ENCODE assay signal across 8 cellular contexts in the genomic region with DNA sequence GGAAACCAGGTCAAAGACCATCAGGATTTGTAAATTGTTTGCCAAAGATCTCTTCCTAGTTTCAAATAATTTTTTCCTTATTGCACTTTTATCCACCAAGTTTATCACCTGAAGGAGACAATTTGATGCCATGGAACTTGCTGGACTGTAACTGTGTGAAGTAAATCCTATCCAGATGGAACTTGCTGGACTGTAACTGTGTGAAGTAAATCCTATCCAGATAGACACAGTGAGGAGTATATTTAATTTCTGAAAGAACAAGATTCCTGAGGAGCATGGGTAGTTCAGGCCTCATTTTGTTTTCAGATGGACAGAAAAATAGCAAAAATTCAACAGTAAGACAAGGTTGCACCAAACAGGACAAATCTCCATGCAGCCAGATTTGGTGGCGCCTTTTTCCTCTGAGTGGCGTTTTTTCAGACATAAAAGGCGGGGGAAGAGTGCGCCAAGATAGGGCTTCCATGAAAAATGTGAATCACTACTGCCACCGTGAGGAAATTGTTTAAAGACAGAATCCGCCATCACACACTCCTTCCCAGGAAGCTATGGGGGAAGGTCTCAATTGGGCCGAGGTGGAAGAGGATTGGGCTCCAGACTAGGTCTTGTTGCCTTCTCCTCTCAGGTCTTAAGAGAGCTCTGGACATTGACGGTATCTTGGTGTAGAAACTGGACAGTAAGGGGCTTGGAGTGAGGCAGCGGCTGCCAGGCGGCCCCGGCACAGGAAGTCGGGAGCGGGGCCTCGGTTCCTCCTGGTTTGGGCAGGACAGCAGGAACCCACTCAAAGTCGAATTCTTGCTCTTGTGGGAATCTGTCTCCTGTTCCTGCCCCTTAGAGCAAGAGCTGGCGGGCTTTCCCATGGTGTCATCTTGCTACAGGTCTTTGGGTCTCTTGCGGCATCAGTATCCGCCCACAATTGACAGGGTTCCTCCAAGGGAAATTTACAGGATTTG.
A peak's percentile ranks its signal among the peaks of the same experiment; 100 is the strongest.
DNase-seq lines count a peak whose midpoint lies in the region; ATAC-seq and TF ChIP-seq lines count a peak whose summit lies in the region.

No MANE protein-coding gene starts in this region.

- ATAC-seq in GM19395 (IDR thresholded peaks at IDR 0.05; ENCODE audit: unreplicated experiment) (peak; percentile 70), HG02884 (IDR thresholded peaks at IDR 0.05; ENCODE audit: unreplicated experiment) (no peak)

- TF ChIP-seq POLR2A in Peyer's patch (IDR thresholded peaks at IDR 0.05): no peak
- TF ChIP-seq POLR2A in testis (IDR thresholded peaks at IDR 0.05): no peak

- TF ChIP-seq CTCF in Peyer's patch (IDR thresholded peaks at IDR 0.05) (peak in 2 of 6 experiments; percentile 17 to 66), testis (IDR thresholded peaks at IDR 0.05) (no peak)

- DNase-seq in A172 (ENCODE audit: low spot score): peak; percentile 52
- peak in 2 of 3 donors; percentile 72 to 89 for DNase-seq in Peyer's patch
- DNase-seq in iris pigment epithelial cell (ENCODE audit: low read depth): peak; percentile 55
- DNase-seq in testis: no peak
- DNase-seq in pons (ENCODE audit: low spot score): no peak
- DNase-seq in T-helper 2 cell treated with Interferon-gamma antibody and Interleukin-4, amounts not matched to agents 5 μg/mL and 100 μg/mL, for 36 hours (ENCODE audit: low spot score): no peak

- no peaks in the 10 kb centered on the region for H3K9me3 Mint-ChIP-seq in T-helper 2 cell treated with Interferon-gamma antibody and Interleukin-4, amounts not matched to agents 5 μg/mL and 100 μg/mL, for 36 hours

- H3K27me3 Mint-ChIP-seq in T-helper 2 cell treated with Interferon-gamma antibody and Interleukin-4, amounts not matched to agents 5 μg/mL and 100 μg/mL, for 36 hours (ENCODE audit: low read depth): no peaks in the 10 kb centered on the region

- H3K4me3 ChIP-seq in Peyer's patch: peak overlapping the region in 2 of 4 donors; percentile 44 to 64
- no peak overlapping the region for H3K4me3 ChIP-seq in testis

- no peaks in the 10 kb centered on the region for H3K36me3 ChIP-seq in Peyer's patch
- no peaks in the 10 kb centered on the region for H3K36me3 ChIP-seq in testis (ENCODE audit: low read depth, missing control alignments)

- 81 to 82% methylated on average over 10 to 18 of the region's 18 CpGs for WGBS in testis, 2 donors

- no peaks in the 10 kb centered on the region for H3K27me3 ChIP-seq in Peyer's patch
- no peaks in the 10 kb centered on the region for H3K27me3 ChIP-seq in testis

- H3K4me1 Mint-ChIP-seq in T-helper 2 cell treated with Interferon-gamma antibody and Interleukin-4, amounts not matched to agents 5 μg/mL and 100 μg/mL, for 36 hours (ENCODE audit: low read depth): no peaks in the 10 kb centered on the region

- no peak overlapping the region for H3K4me3 Mint-ChIP-seq in T-helper 2 cell treated with Interferon-gamma antibody and Interleukin-4, amounts not matched to agents 5 μg/mL and 100 μg/mL, for 36 hours

- H3K27ac ChIP-seq in Peyer's patch (peak overlapping the region in 2 of 4 donors; percentile 61 to 71), testis (no peak overlapping the region)

- no peaks in the 10 kb centered on the region for H3K9me3 ChIP-seq in Peyer's patch
- no peaks in the 10 kb centered on the region for H3K9me3 ChIP-seq in testis

- H3K36me3 Mint-ChIP-seq in T-helper 2 cell treated with Interferon-gamma antibody and Interleukin-4, amounts not matched to agents 5 μg/mL and 100 μg/mL, for 36 hours (ENCODE audit: low read depth): peaks cover 6% of the 10 kb centered on the region

- H3K4me1 ChIP-seq in Peyer's patch (no peaks in the 10 kb centered on the region), testis (no peaks in the 10 kb centered on the region)

- no peak overlapping the region for H3K27ac Mint-ChIP-seq in T-helper 2 cell treated with Interferon-gamma antibody and Interleukin-4, amounts not matched to agents 5 μg/mL and 100 μg/mL, for 36 hours

- intact Hi-C loops in testis (cut with DNase I; ENCODE audit: low total_unique reads): no loop called here

Comparison
In these comparisons a context has a peak if more than half of its experiments do, and no peak if none do; other contexts are left out.
1. DNase-seq: peak in A172 (single experiment), Peyer's patch (2 of 3) and iris pigment epithelial cell (single experiment); none in testis (single experiment), pons (single experiment) and T-helper 2 cell treated with Interferon-gamma antibody and Interleukin-4, amounts not matched to agents 5 μg/mL and 100 μg/mL, for 36 hours (single experiment).